7 cellular contexts compared by ENCODE assay signal in the genomic region with DNA sequence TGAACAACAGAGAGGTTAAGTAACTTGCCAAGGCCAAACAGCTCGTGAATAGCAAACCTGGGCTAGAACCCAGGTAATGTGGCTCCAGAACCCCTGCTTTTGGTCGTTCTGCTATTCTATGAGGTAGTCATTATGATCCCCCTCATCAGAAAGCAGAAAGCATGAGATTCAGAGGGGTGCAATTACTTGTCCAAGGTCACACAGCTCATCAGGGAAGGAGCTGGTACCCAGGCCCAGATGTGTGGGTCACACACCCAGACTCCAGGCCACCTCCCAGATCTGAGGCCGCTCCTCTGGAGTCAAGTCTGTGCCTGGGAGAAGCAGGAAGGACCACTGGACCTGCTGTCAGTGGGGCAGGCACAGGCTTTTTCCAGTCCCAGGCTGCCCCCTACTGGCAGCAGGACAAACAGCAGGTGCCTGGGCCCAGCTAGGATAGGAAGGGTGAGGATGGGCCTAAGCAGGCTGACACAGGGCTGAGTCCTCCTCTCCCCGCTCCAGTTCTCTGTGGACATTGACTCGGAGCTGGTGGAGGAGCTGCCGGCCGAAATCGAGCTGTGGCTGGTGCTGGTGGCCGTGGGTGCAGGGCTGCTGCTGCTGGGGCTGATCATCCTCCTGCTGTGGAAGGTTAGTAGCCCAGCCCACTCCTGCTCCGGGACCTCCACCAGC. TPM values are rescaled to one million over a fixed set of nuclear protein-coding genes. Genes with fewer than 3 reads are reported as not detected.
DNase-seq lines count a peak whose midpoint lies in the region; ATAC-seq, FAIRE-seq and TF ChIP-seq lines count a peak whose summit lies in the region.

No MANE protein-coding gene starts in this region.

- H3K4me3 ChIP-seq in GM12875 (ENCODE audit: low read depth, low read length) (no peak overlapping the region), IMR-90 (ENCODE audit: insufficient read depth, low read depth, low read length) (no peak overlapping the region), fibroblast of pulmonary artery (replicated peaks; ENCODE audit: low read depth, low read length) (no peak overlapping the region), pancreas (no peak overlapping the region)

- TF ChIP-seq CTCF in GM12875 (IDR thresholded peaks at IDR 0.05; ENCODE audit: borderline replicate concordance, insufficient read depth, low read depth, low read length): peak; percentile 98
- peak; percentile 97 for TF ChIP-seq CTCF in IMR-90 (conservative IDR thresholded peaks at IDR 0.05; ENCODE audit: low read depth, low read length)
- TF ChIP-seq CTCF in fibroblast of pulmonary artery (IDR thresholded peaks at IDR 0.05; ENCODE audit: low read length, missing control alignments): peak; percentile 92
- peak; percentile 90 to 98 (median 93) for TF ChIP-seq CTCF in pancreas (IDR thresholded peaks at IDR 0.05)
- peak; percentile 97 for TF ChIP-seq CTCF in type B pancreatic cell (conservative IDR thresholded peaks at IDR 0.05)

- no peaks in the 10 kb centered on the region for H3K36me3 Mint-ChIP-seq in activated T-cell treated with anti-CD3 and anti-CD28 coated beads, Interleukin-2, amount 50 U/mL, for 72 hours (ENCODE audit: insufficient read depth in 2 of 2)
- no peaks in the 10 kb centered on the region for H3K36me3 Mint-ChIP-seq in type B pancreatic cell

- dilution Hi-C loops in IMR-90 (cut with HindIII; ENCODE audit: low sequenced_read_pairs, unreplicated experiment): no loop called here

- intact Hi-C loops in IMR-90 (cut with micrococcal nuclease): loop anchor here (1.0 kb wide), 3 partner anchors 60 to 226 kb away; no protein-coding TSS in a partner anchor
- intact Hi-C loops in pancreas (cut with DNase I): loop anchor here in 1 of 3 donors (5.0 kb wide), 1 partner anchor 60 kb away; no protein-coding TSS in a partner anchor

- H3K4me3 Mint-ChIP-seq in activated T-cell treated with anti-CD3 and anti-CD28 coated beads, Interleukin-2, amount 50 U/mL, for 72 hours: no peak overlapping the region
- no peak overlapping the region for H3K4me3 Mint-ChIP-seq in type B pancreatic cell

- H3K27me3 ChIP-seq in IMR-90 (ENCODE audit: control insufficient read depth, insufficient read depth, low read length): no peaks in the 10 kb centered on the region
- H3K27me3 ChIP-seq in pancreas: no peaks in the 10 kb centered on the region

- TF ChIP-seq POLR2A in IMR-90 (IDR thresholded peaks at IDR 0.05; ENCODE audit: low read depth, low read length): no peak; the same call in 1 of the 2 replicates

- H2AFZ ChIP-seq in IMR-90 (replicated peaks; ENCODE audit: low read length, poor library complexity): peak overlapping the region; percentile 70

- no peak overlapping the region for H4K91ac ChIP-seq in IMR-90 (ENCODE audit: insufficient read depth, low read depth, low read length)

- DNase-seq in IMR-90 (peak; percentile 72), RPMI7951 (ENCODE audit: low read depth) (peak; percentile 61), fibroblast of pulmonary artery (ENCODE audit: low read depth) (peak; percentile 80), pancreas (peak in 5 of 6 donors; percentile 55 to 88 (median 81)), type B pancreatic cell (ENCODE audit: extremely low spot score, unreplicated experiment) (no peak)
- DNase-seq in activated T-cell treated with anti-CD3 and anti-CD28 coated beads, Interleukin-2, amount 50 U/mL, for 72 hours: peak; percentile 74 to 84

- no peak overlapping the region for H2BK5ac ChIP-seq in IMR-90 (ENCODE audit: low read depth, low read length, poor library complexity, severe bottlenecking)

- no peak overlapping the region for H3K27ac ChIP-seq in IMR-90 (ENCODE audit: insufficient read depth, low read length)
- H3K27ac ChIP-seq in pancreas: no peak overlapping the region

- H4K5ac ChIP-seq in IMR-90 (ENCODE audit: low read depth, low read length): no peak overlapping the region

- no peaks in the 10 kb centered on the region for H3K9me3 Mint-ChIP-seq in activated T-cell treated with anti-CD3 and anti-CD28 coated beads, Interleukin-2, amount 50 U/mL, for 72 hours
- H3K9me3 Mint-ChIP-seq in type B pancreatic cell: no peaks in the 10 kb centered on the region

- no peak for FAIRE-seq in pancreas (lab: Jason Lieb, UNC)

- H3K27ac Mint-ChIP-seq in activated T-cell treated with anti-CD3 and anti-CD28 coated beads, Interleukin-2, amount 50 U/mL, for 72 hours: no peak overlapping the region
- no peak overlapping the region for H3K27ac Mint-ChIP-seq in type B pancreatic cell

- no peak overlapping the region for H3K23ac ChIP-seq in IMR-90 (ENCODE audit: low read depth, low read length)

- in situ Hi-C loops in IMR-90 (cut with MboI; ENCODE audit: low sequenced_read_pairs): loop anchor here (5.0 kb wide), 2 partner anchors 60 to 225 kb away; no protein-coding TSS in a partner anchor

- H2BK15ac ChIP-seq in IMR-90 (ENCODE audit: low read depth, low read length): no peak overlapping the region

- no peaks in the 10 kb centered on the region for H3K9me1 ChIP-seq in IMR-90 (ENCODE audit: insufficient read depth, low read length)

- peaks cover 21% of the 10 kb centered on the region for H3K36me3 ChIP-seq in IMR-90 (ENCODE audit: control insufficient read depth, insufficient read depth, low read length)
- peaks cover 0 to 8% (median 0%) of the 10 kb centered on the region in 3 donors for H3K36me3 ChIP-seq in pancreas

- H3K9me3 ChIP-seq in IMR-90 (ENCODE audit: control insufficient read depth, insufficient read depth, low read length) (no peaks in the 10 kb centered on the region), pancreas (no peaks in the 10 kb centered on the region)

- no peak overlapping the region for H3K18ac ChIP-seq in IMR-90 (ENCODE audit: low read depth, low read length)

- H3K4me1 Mint-ChIP-seq in activated T-cell treated with anti-CD3 and anti-CD28 coated beads, Interleukin-2, amount 50 U/mL, for 72 hours (ENCODE audit: low read depth): no peaks in the 10 kb centered on the region
- no peaks in the 10 kb centered on the region for H3K4me1 Mint-ChIP-seq in type B pancreatic cell (ENCODE audit: unreplicated experiment)

- H3K79me1 ChIP-seq in IMR-90 (ENCODE audit: low read depth in 1 of 2, low read length in 2 of 2): peaks cover 0 to 10% of the 10 kb centered on the region in 2 experiments; a peak in 1 of 4 replicates

- peak; percentile 98 for TF ChIP-seq RAD21 in IMR-90 (IDR thresholded peaks at IDR 0.05; ENCODE audit: low read length)

- no peak overlapping the region for H3K4me2 ChIP-seq in IMR-90 (ENCODE audit: low read depth, low read length)

- no peaks in the 10 kb centered on the region for H3K27me3 Mint-ChIP-seq in activated T-cell treated with anti-CD3 and anti-CD28 coated beads, Interleukin-2, amount 50 U/mL, for 72 hours (ENCODE audit: low read depth)
- H3K27me3 Mint-ChIP-seq in type B pancreatic cell: no peaks in the 10 kb centered on the region

- H3K56ac ChIP-seq in IMR-90 (ENCODE audit: extremely low read depth, insufficient read depth, low read length): no peak overlapping the region

- H3K9ac ChIP-seq in IMR-90 (ENCODE audit: low read depth, low read length): no peak overlapping the region

- BruUV-seq in IMR-90 (replicated peaks; lab: Mats Ljungman, UMichigan): no TSS peak

- no peak overlapping the region for H4K8ac ChIP-seq in IMR-90 (ENCODE audit: low read depth in 2 of 2, low read length in 2 of 2)

- no peak overlapping the region for H3K4ac ChIP-seq in IMR-90 (ENCODE audit: low read depth, low read length)

- peak overlapping the region; percentile 80; the same call in 1 of the 2 replicates for H2AK5ac ChIP-seq in IMR-90 (ENCODE audit: low read depth, low read length)

- POLR2A ChIA-PET in IMR-90 (lab: Charles Lee; ENCODE audit: unreplicated experiment): no interaction called here

- no peak overlapping the region for H2BK20ac ChIP-seq in IMR-90 (ENCODE audit: low read depth, low read length)

- no peak overlapping the region for H3K14ac ChIP-seq in IMR-90 (replicated peaks; ENCODE audit: low read depth, low read length)

- peak; percentile 98 for ATAC-seq in IMR-90 (ENCODE audit: low read depth)
- peak; percentile 74 to 85 for ATAC-seq in activated T-cell treated with anti-CD3 and anti-CD28 coated beads, Interleukin-2, amount 50 U/mL, for 72 hours (replicated peaks in 1 of 2)
- peak; percentile 69 to 93 (median 86) for ATAC-seq in pancreas

- peaks cover 6% of the 10 kb centered on the region for H4K20me1 ChIP-seq in IMR-90 (ENCODE audit: insufficient read depth, low read length)

- CTCF ChIA-PET in IMR-90 (lab: Yijun Ruan, JAX): interaction anchor here (0.6 to 2.0 kb wide), 9 partner anchors 13 to 1052 kb away, joined by 3 to 11 read pairs (median 4); no protein-coding TSS in a partner anchor

- H2AK9ac ChIP-seq in IMR-90 (replicated peaks; ENCODE audit: low read depth, low read length, poor library complexity): peak overlapping the region; percentile 3

- H3K4me1 ChIP-seq in IMR-90 (ENCODE audit: control insufficient read depth, insufficient read depth, low read length) (no peaks in the 10 kb centered on the region), pancreas (no peaks in the 10 kb centered on the region)

- no peak overlapping the region for H2BK120ac ChIP-seq in IMR-90 (ENCODE audit: low read depth, low read length)

- WGBS in IMR-90 (ENCODE audit: extremely low coverage in 2 of 2, insufficient read length in 1 of 2), 2 experiments: 47% methylated on average over 3 of the region's 10 CpGs; no CpG with 5 or more reads in 1 of the 2 experiments
- WGBS in pancreas, 2 donors: 40 to 42% methylated on average over 10 of the region's 10 CpGs

RNA-seq across cellular contexts. Expression of a gene that starts 7.8 kb away (rescaled TPM):
- total RNA-seq in IMR-90 (2012; rRNA removed) (26.7 and 38.0 TPM in 2 replicates), pancreas (10 to 100 TPM; 15.3 to 50.0 (median 36.2) TPM), type B pancreatic cell (ENCODE audit: low replicate concordance) (29.9 and 44.9 TPM in 2 replicates)
- polyA plus RNA-seq in IMR-90 (2012; rRNA removed) (104 and 113 TPM in 2 replicates), pancreas (10 to 100 TPM; 26.6 to 26.8 TPM)
- polyA plus RNA-seq in IMR-90 (2012; cell fraction: cytosol; rRNA removed): 45.0 and 131 TPM in 2 replicates
- polyA plus RNA-seq in IMR-90 (2012; cell fraction: nucleus; rRNA removed; ENCODE audit: low replicate concordance): 71.2 and 130 TPM in 2 replicates
- 13.9 and 19.2 TPM in 2 replicates for total RNA-seq in RPMI7951 (2014; rRNA removed; shearing (Covaris generic))
- total RNA-seq in activated T-cell treated with anti-CD3 and anti-CD28 coated beads, Interleukin-2, amount 50 U/mL, for 72 hours: 10 to 100 TPM; 26.6 to 34.6 TPM

RNA-seq across cellular contexts. Expression of a gene that starts 31.5 kb away (rescaled TPM):
- total RNA-seq in IMR-90 (2012; rRNA removed) (78.0 and 80.0 TPM in 2 replicates), pancreas (10 to 100 TPM; 16.8 to 61.2 (median 23.0) TPM), type B pancreatic cell (ENCODE audit: low replicate concordance) (20.3 and 27.3 TPM in 2 replicates)
- polyA plus RNA-seq in IMR-90 (2012; rRNA removed) (202 and 213 TPM in 2 replicates), pancreas (10 to 100 TPM; 28.3 to 35.2 TPM)
- polyA plus RNA-seq in IMR-90 (2012; cell fraction: cytosol; rRNA removed): 91.6 and 164 TPM in 2 replicates
- polyA plus RNA-seq in IMR-90 (2012; cell fraction: nucleus; rRNA removed; ENCODE audit: low replicate concordance): 230 and 543 TPM in 2 replicates
- 213 and 279 TPM in 2 replicates for total RNA-seq in RPMI7951 (2014; rRNA removed; shearing (Covaris generic))
- 10 to 100 TPM; 16.6 to 16.9 TPM for total RNA-seq in activated T-cell treated with anti-CD3 and anti-CD28 coated beads, Interleukin-2, amount 50 U/mL, for 72 hours

RNA-seq across cellular contexts. Expression of a gene that starts 42.6 kb away (rescaled TPM):
- 1.4 TPM in 2 replicates for total RNA-seq in IMR-90 (2012; rRNA removed)
- 6.2 and 6.7 TPM in 2 replicates for polyA plus RNA-seq in IMR-90 (2012; rRNA removed)
- 2.7 and 5.4 TPM in 2 replicates for polyA plus RNA-seq in IMR-90 (2012; cell fraction: cytosol; rRNA removed)
- polyA plus RNA-seq in IMR-90 (2012; cell fraction: nucleus; rRNA removed; ENCODE audit: low replicate concordance): 20.9 and 34.4 TPM in 2 replicates
- 0.10 and 0.24 TPM in 2 replicates for total RNA-seq in RPMI7951 (2014; rRNA removed; shearing (Covaris generic))
- total RNA-seq in activated T-cell treated with anti-CD3 and anti-CD28 coated beads, Interleukin-2, amount 50 U/mL, for 72 hours: 1 to 10 TPM; 3.3 to 6.9 TPM
- total RNA-seq in pancreas: under 1 TPM; 0.09 to 0.90 (median 0.33) TPM
- 1 to 10 TPM in 1 of 2 donors, under 1 TPM in 1; 0.80 to 1.3 TPM for polyA plus RNA-seq in pancreas
- 2.2 and 14.1 TPM in 2 replicates for total RNA-seq in type B pancreatic cell (ENCODE audit: low replicate concordance)
